ENCODE assay signal across 11 cellular contexts in genomic region chrX:70461026-70461425, GRCh38. TPM values are rescaled to one million over a fixed set of nuclear protein-coding genes. Genes with fewer than 3 reads are reported as not detected.
"Had no signal": no experiment of that assay in that cellular context is flagged by ENCODE, and none has a peak within 500 bp of the region (broad histone marks: within the 10 kb centered on the region; RNA-seq: fewer than 3 reads in every experiment).

No MANE protein-coding gene starts in this region.

- DNase-seq: GM23248, GOT3, H7, KBM-7 had no signal

- H3K4me3 Mint-ChIP-seq: IgD-negative memory B cell had no signal

- FAIRE-seq: HepG2 had no signal

- H3K27ac ChIP-seq: GM23248, HL-60, KMS-11 had no signal

- H3K27ac Mint-ChIP-seq: IgD-negative memory B cell had no signal

- ATAC-seq: HCT116, HepG2 had no signal

- H2AFZ ChIP-seq: GM23248 had no signal

- H3K9me3 ChIP-seq: HAP-1 had no signal

- H3K9ac ChIP-seq: GM23248, KMS-11 had no signal

- H3K27me3 Mint-ChIP-seq: IgD-negative memory B cell had no signal

- H3K4me2 ChIP-seq: KMS-11 had no signal

- H3K36me3 Mint-ChIP-seq: IgD-negative memory B cell had no signal

- H3K4me3 ChIP-seq: GM23248, HAP-1 had no signal

RNA-seq across cellular contexts. Expression of gene GDPD2, which starts 37.9 kb away (rescaled TPM):
- total RNA-seq: GM23248, H4 had no signal
- polyA plus RNA-seq: GM23248, IgD-negative memory B cell had no signal
